ENCODE assay signal across 21 cellular contexts in the genomic region with DNA sequence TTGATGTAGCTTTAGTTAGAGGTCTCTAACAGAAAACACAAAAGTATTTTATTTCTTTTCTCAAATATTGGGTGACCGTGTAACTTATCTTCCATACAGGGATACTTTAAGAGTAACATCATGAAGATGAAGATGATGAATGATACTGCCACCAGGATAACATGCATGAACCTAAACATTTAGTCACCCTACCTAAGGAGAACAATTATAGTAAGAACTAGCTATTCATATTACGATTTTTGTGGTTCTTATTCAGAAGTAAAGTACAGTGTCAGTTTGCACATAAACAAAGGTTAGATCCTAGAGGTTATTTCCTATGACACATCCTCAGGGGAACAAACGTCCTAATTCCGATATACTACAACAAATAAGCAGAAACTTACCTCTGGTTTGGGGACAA. TPM values are rescaled to one million over a fixed set of nuclear protein-coding genes. Genes with fewer than 3 reads are reported as not detected.
A peak's percentile ranks its signal among the peaks of the same experiment; 100 is the strongest.
DNase-seq lines count a peak whose midpoint lies in the region; ATAC-seq, FAIRE-seq and TF ChIP-seq lines count a peak whose summit lies in the region.
"Had no signal": no experiment of that assay in that cellular context is flagged by ENCODE, and none has a peak within 500 bp of the region (broad histone marks: within the 10 kb centered on the region; RNA-seq: fewer than 3 reads in every experiment).

No MANE protein-coding gene starts in this region.

- POLR2A ChIA-PET in activated CD4-positive, alpha-beta T cell treated with anti-CD3 and anti-CD28 coated beads for 36 hours (lab: Charles Lee), result interaction anchor here (0.5 kb wide), 1 partner anchor 99 kb away, joined by 4 read pairs; no protein-coding TSS in a partner anchor

- H3K27ac Mint-ChIP-seq in activated CD4-positive, alpha-beta T cell treated with anti-CD3 and anti-CD28 coated beads for 36 hours, result no peak overlapping the region
- H3K27ac Mint-ChIP-seq in activated CD4-positive, alpha-beta T cell treated with anti-CD3 and anti-CD28 coated beads, Interleukin-2, amount 10 ng/mL, durations not matched to agents 24 days and 14 days, result no peak overlapping the region
- H3K27ac Mint-ChIP-seq in glutamatergic neuron (ENCODE audit: unreplicated experiment), result no peak overlapping the region
- H3K27ac Mint-ChIP-seq: B cell; CD14-positive monocyte; CD4-positive, alpha-beta T cell; HFFc6 had no signal

- no peak overlapping the region for H3K4me3 Mint-ChIP-seq in activated CD4-positive, alpha-beta T cell treated with anti-CD3 and anti-CD28 coated beads for 36 hours
- H3K4me3 Mint-ChIP-seq in activated CD4-positive, alpha-beta T cell treated with anti-CD3 and anti-CD28 coated beads, Interleukin-2, amount 10 ng/mL, durations not matched to agents 24 days and 14 days, result no peak overlapping the region
- H3K4me3 Mint-ChIP-seq in glutamatergic neuron (ENCODE audit: unreplicated experiment), result peak overlapping the region; percentile 38
- H3K4me3 Mint-ChIP-seq: B cell; CD14-positive monocyte; CD4-positive, alpha-beta T cell; CD8-positive, alpha-beta memory T cell; HFFc6 had no signal

- H3K9me3 Mint-ChIP-seq in activated CD4-positive, alpha-beta T cell treated with anti-CD3 and anti-CD28 coated beads for 36 hours (ENCODE audit: low read depth), result no peaks in the 10 kb centered on the region
- H3K9me3 Mint-ChIP-seq in activated CD4-positive, alpha-beta T cell treated with anti-CD3 and anti-CD28 coated beads, Interleukin-2, amount 10 ng/mL, durations not matched to agents 24 days and 14 days, result no peaks in the 10 kb centered on the region
- peaks cover 1% of the 10 kb centered on the region for H3K9me3 Mint-ChIP-seq in glutamatergic neuron (ENCODE audit: unreplicated experiment)
- H3K9me3 Mint-ChIP-seq: CD14-positive monocyte; CD4-positive, alpha-beta T cell; CD8-positive, alpha-beta memory T cell; HFFc6 had no signal

- H3K4me1 Mint-ChIP-seq in activated CD4-positive, alpha-beta T cell treated with anti-CD3 and anti-CD28 coated beads for 36 hours, result peaks cover 7% of the 10 kb centered on the region
- peaks cover 2% of the 10 kb centered on the region for H3K4me1 Mint-ChIP-seq in activated CD4-positive, alpha-beta T cell treated with anti-CD3 and anti-CD28 coated beads, Interleukin-2, amount 10 ng/mL, durations not matched to agents 24 days and 14 days
- H3K4me1 Mint-ChIP-seq in glutamatergic neuron (ENCODE audit: low read depth, unreplicated experiment), result peaks cover 28% of the 10 kb centered on the region
- H3K4me1 Mint-ChIP-seq: B cell, CD14-positive monocyte had no signal

- CTCF ChIA-PET in activated CD4-positive, alpha-beta T cell treated with anti-CD3 and anti-CD28 coated beads for 36 hours (lab: Charles Lee), result interaction anchor here (1.0 to 1.9 kb wide), 4 partner anchors 17 to 417 kb away, joined by 3 to 6 read pairs (median 5); no protein-coding TSS in a partner anchor

- intact Hi-C loops in activated CD4-positive, alpha-beta T cell treated with anti-CD3 and anti-CD28 coated beads for 36 hours (cut with DNase I, micrococcal nuclease), result no loop called here
- intact Hi-C loops in activated CD4-positive, alpha-beta T cell treated with anti-CD3 and anti-CD28 coated beads, Interleukin-2, amount 10 ng/mL, durations not matched to agents 24 days and 14 days (cut with micrococcal nuclease), result no loop called here

- no peak for DNase-seq in activated CD4-positive, alpha-beta T cell treated with anti-CD3 and anti-CD28 coated beads for 36 hours
- DNase-seq in activated CD4-positive, alpha-beta T cell treated with anti-CD3 and anti-CD28 coated beads, Interleukin-2, amount 10 ng/mL, durations not matched to agents 24 days and 14 days, result no peak
- no peak for DNase-seq in GM18507 (ENCODE audit: extremely low spot score, insufficient read length, low read depth)
- DNase-seq in glutamatergic neuron, result no peak
- DNase-seq in NOMO-1 treated with DMSO at 0.1 percent for 48 hours (lab: John Stamatoyannopoulos, UW; ENCODE audit: unreplicated experiment), result no peak
- DNase-seq: CD4-positive, alpha-beta T cell; CD8-positive, alpha-beta memory T cell; DMS 273 treated with DMSO at 0.1 percent for 48 hours; DMS79; EL; GDM1; GOT3; HFFc6 had no signal

- peaks cover 57% of the 10 kb centered on the region for H3K36me3 Mint-ChIP-seq in activated CD4-positive, alpha-beta T cell treated with anti-CD3 and anti-CD28 coated beads for 36 hours (ENCODE audit: low read depth)
- H3K36me3 Mint-ChIP-seq in activated CD4-positive, alpha-beta T cell treated with anti-CD3 and anti-CD28 coated beads, Interleukin-2, amount 10 ng/mL, durations not matched to agents 24 days and 14 days (ENCODE audit: low read depth), result peaks cover 35% of the 10 kb centered on the region
- no peaks in the 10 kb centered on the region for H3K36me3 Mint-ChIP-seq in glutamatergic neuron (ENCODE audit: unreplicated experiment)

- no peaks in the 10 kb centered on the region for H3K27me3 Mint-ChIP-seq in activated CD4-positive, alpha-beta T cell treated with anti-CD3 and anti-CD28 coated beads for 36 hours
- no peaks in the 10 kb centered on the region for H3K27me3 Mint-ChIP-seq in activated CD4-positive, alpha-beta T cell treated with anti-CD3 and anti-CD28 coated beads, Interleukin-2, amount 10 ng/mL, durations not matched to agents 24 days and 14 days
- H3K27me3 Mint-ChIP-seq in glutamatergic neuron (ENCODE audit: unreplicated experiment), result no peaks in the 10 kb centered on the region
- H3K27me3 Mint-ChIP-seq: B cell; CD4-positive, alpha-beta T cell; CD8-positive, alpha-beta memory T cell had no signal

- no peak for TF ChIP-seq CTCF in glutamatergic neuron (IDR thresholded peaks at IDR 0.05; ENCODE audit: partially characterized antibody, unreplicated experiment)

- FAIRE-seq in GM18507 (lab: Jason Lieb, UNC), result peak; percentile 15
- FAIRE-seq: A204.1, D721Med, GM12878, H54 had no signal

- peak; percentile 73 for ATAC-seq in activated CD4-positive, alpha-beta T cell treated with anti-CD3 and anti-CD28 coated beads for 36 hours
- ATAC-seq in HG03520 (IDR thresholded peaks at IDR 0.05; ENCODE audit: unreplicated experiment) (no peak), GM18907 (IDR thresholded peaks at IDR 0.05; ENCODE audit: unreplicated experiment) (no peak)
- ATAC-seq: GM12878 had no signal

RNA-seq across cellular contexts. Expression of gene CLDN20, which starts 21.0 kb away (rescaled TPM):
- total RNA-seq in activated CD4-positive, alpha-beta T cell treated with anti-CD3 and anti-CD28 coated beads for 36 hours, result not detected
- 0.21 TPM in 1 of 2 replicates, not detected in the other for total RNA-seq in activated CD4-positive, alpha-beta T cell treated with anti-CD3 and anti-CD28 coated beads, Interleukin-2, amount 10 ng/mL, durations not matched to agents 24 days and 14 days
- total RNA-seq in glutamatergic neuron (ENCODE audit: unreplicated experiment), result not detected
- total RNA-seq: B cell; CD4-positive, alpha-beta T cell; CD8-positive, alpha-beta memory T cell; GM12878; HFFc6 had no signal

RNA-seq across cellular contexts. Expression of gene TFB1M, which starts 29.5 kb away (rescaled TPM):
- 10 to 100 TPM; 45.5 to 56.4 TPM for total RNA-seq in activated CD4-positive, alpha-beta T cell treated with anti-CD3 and anti-CD28 coated beads for 36 hours
- total RNA-seq in activated CD4-positive, alpha-beta T cell treated with anti-CD3 and anti-CD28 coated beads, Interleukin-2, amount 10 ng/mL, durations not matched to agents 24 days and 14 days, result 36.8 and 41.4 TPM in 2 replicates
- 36.8 TPM for total RNA-seq in glutamatergic neuron (ENCODE audit: unreplicated experiment)
